10 cellular contexts compared by ENCODE assay signal in the genomic region with DNA sequence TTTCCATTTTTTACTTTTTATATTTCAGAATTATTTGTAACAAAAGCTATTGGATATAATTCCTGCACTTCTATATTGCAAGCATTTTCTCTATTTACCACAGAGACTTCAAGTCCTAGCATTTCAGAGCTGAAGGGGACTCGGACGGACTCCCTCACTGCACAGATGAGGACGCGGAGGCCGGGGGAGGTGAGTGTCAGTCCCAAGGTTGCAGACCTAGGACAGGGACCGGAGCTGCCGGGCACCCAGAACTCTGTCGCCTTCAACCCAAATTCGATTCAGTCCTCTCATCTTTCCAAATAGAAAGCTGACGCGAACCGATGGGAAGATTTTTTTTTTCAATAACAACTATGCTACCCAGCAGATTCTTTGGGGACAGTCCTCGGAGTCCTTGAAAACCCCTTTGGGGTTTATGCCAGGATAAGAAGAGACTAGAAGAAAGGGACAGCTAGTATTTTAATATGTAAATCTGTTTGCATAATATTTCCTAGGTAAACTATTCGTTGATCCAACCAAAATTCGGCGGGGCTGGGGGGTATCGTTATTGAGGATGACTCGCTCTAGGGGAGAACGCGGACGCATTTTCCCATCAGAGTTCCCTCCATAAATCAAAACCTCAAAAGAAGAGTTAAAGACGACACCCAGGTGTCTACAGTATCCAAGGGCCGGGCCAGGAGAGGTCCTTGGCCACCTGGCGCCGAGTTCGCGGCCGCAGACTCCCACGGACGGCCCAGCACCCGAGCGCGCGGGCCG. TPM values are rescaled to one million over a fixed set of nuclear protein-coding genes. Genes with fewer than 3 reads are reported as not detected.
DNase-seq lines count a peak whose midpoint lies in the region; ATAC-seq and TF ChIP-seq lines count a peak whose summit lies in the region.
"Had no signal": no experiment of that assay in that cellular context is flagged by ENCODE, and none has a peak within 500 bp of the region (broad histone marks: within the 10 kb centered on the region; RNA-seq: fewer than 3 reads in every experiment).

No MANE protein-coding gene starts in this region.

- H3K4me3 ChIP-seq in liver (ENCODE audit: low read depth in 1 of 3, low read length in 3 of 3) (peak overlapping the region in 2 of 3 donors; percentile 32 to 56), thoracic aorta (peak overlapping the region; percentile 69)

- DNase-seq in activated T-cell treated with anti-CD3 and anti-CD28 coated beads, Interleukin-2, amount 50 U/mL, for 4 hours, result no peak
- DNase-seq in activated T-cell treated with anti-CD3 and anti-CD28 coated beads, Interleukin-2, amount 50 U/mL, for 1 hour, result no peak
- DNase-seq in thoracic aorta (ENCODE audit: low spot score) (no peak), NCI-H510A (lab: John Stamatoyannopoulos, UW) (no peak), NCI-H345 (lab: John Stamatoyannopoulos, UW) (no peak), NCI-H748 treated with DMSO at 0.1 percent for 48 hours (lab: John Stamatoyannopoulos, UW) (no peak)

- no peaks in the 10 kb centered on the region for H3K36me3 Mint-ChIP-seq in activated T-cell treated with anti-CD3 and anti-CD28 coated beads, Interleukin-2, amount 50 U/mL, for 4 hours (ENCODE audit: insufficient read depth)
- no peaks in the 10 kb centered on the region for H3K36me3 Mint-ChIP-seq in activated naive CD8-positive, alpha-beta T cell

- H3K9ac ChIP-seq in liver (ENCODE audit: low read depth in 1 of 2, low read length in 2 of 2), result no peak overlapping the region

- H3K9me3 ChIP-seq in liver (ENCODE audit: control insufficient read depth in 4 of 4, low read length in 3 of 4) (peaks cover 0 to 4% (median 3%) of the 10 kb centered on the region in 4 donors), thoracic aorta (peaks cover 3% of the 10 kb centered on the region)

- TF ChIP-seq CTCF in liver (IDR thresholded peaks at IDR 0.05; ENCODE audit: low read depth, low read length, missing input control) (no peak), thoracic aorta (IDR thresholded peaks at IDR 0.05) (no peak)

- H3K36me3 ChIP-seq in liver (ENCODE audit: control insufficient read depth in 4 of 4, insufficient read depth in 3 of 4, low read depth in 1 of 4, low read length in 3 of 4) (no peaks in the 10 kb centered on the region), thoracic aorta (no peaks in the 10 kb centered on the region)

- H3K9me3 Mint-ChIP-seq in activated T-cell treated with anti-CD3 and anti-CD28 coated beads, Interleukin-2, amount 50 U/mL, for 4 hours, result no peaks in the 10 kb centered on the region
- no peaks in the 10 kb centered on the region for H3K9me3 Mint-ChIP-seq in activated naive CD8-positive, alpha-beta T cell (ENCODE audit: low read depth)

- H3K4me1 ChIP-seq in liver (ENCODE audit: control insufficient read depth in 4 of 4, insufficient read depth in 4 of 4, low read length in 3 of 4) (peaks cover 12 to 15% (median 14%) of the 10 kb centered on the region in 4 donors), thoracic aorta (ENCODE audit: control insufficient read depth in 1 of 2, low read depth in 2 of 2) (peaks cover 5 to 17% of the 10 kb centered on the region in 2 donors)

- H3K27ac ChIP-seq in liver (ENCODE audit: low read depth in 1 of 2, low read length in 2 of 2), result no peak overlapping the region
- no peak overlapping the region for H3K27ac ChIP-seq in thoracic aorta

- ATAC-seq in activated T-cell treated with anti-CD3 and anti-CD28 coated beads, Interleukin-2, amount 50 U/mL, for 4 hours, result no peak
- ATAC-seq in thoracic aorta (ENCODE audit: insufficient number of reproducible peaks, low FRiP score, low read depth), result no peak

- peak overlapping the region; percentile 56 for H3K4me3 Mint-ChIP-seq in activated T-cell treated with anti-CD3 and anti-CD28 coated beads, Interleukin-2, amount 50 U/mL, for 4 hours
- H3K4me3 Mint-ChIP-seq in activated naive CD8-positive, alpha-beta T cell, result peak overlapping the region; percentile 83

- peaks cover 9% of the 10 kb centered on the region for H3K4me1 Mint-ChIP-seq in activated T-cell treated with anti-CD3 and anti-CD28 coated beads, Interleukin-2, amount 50 U/mL, for 4 hours (ENCODE audit: low read depth)
- peaks cover 9% of the 10 kb centered on the region for H3K4me1 Mint-ChIP-seq in activated naive CD8-positive, alpha-beta T cell (ENCODE audit: low read depth)

- 11% methylated on average over 35 of the region's 35 CpGs for whole genome bisulfite sequencing in liver

- H3K27ac Mint-ChIP-seq in activated naive CD8-positive, alpha-beta T cell, result no peak overlapping the region

- peaks cover 50% of the 10 kb centered on the region for H3K27me3 Mint-ChIP-seq in activated T-cell treated with anti-CD3 and anti-CD28 coated beads, Interleukin-2, amount 50 U/mL, for 4 hours (ENCODE audit: low read depth)
- peaks cover 30% of the 10 kb centered on the region for H3K27me3 Mint-ChIP-seq in activated naive CD8-positive, alpha-beta T cell

- H3K27me3 ChIP-seq in liver (ENCODE audit: control insufficient read depth in 4 of 4, insufficient read depth in 4 of 4, low read length in 3 of 4) (peaks cover 0 to 15% (median 10%) of the 10 kb centered on the region in 4 donors), thoracic aorta (replicated peaks; ENCODE audit: insufficient read depth) (peaks cover 18% of the 10 kb centered on the region)

- TF ChIP-seq RAD21 in liver (IDR thresholded peaks at IDR 0.05), result no peak

TF ChIP-seq in liver, 16 proteins besides CTCF, POLR2A, EP300 and RAD21:
- TF ChIP-seq, protein P1, sequence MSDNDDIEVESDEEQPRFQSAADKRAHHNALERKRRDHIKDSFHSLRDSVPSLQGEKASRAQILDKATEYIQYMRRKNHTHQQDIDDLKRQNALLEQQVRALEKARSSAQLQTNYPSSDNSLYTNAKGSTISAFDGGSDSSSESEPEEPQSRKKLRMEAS (IDR thresholded peaks at IDR 0.05), result no peak
- no peak for TF ChIP-seq YY1 (IDR thresholded peaks at IDR 0.05)
- no peak for TF ChIP-seq HNF4A (conservative IDR thresholded peaks at IDR 0.05)
- TF ChIP-seq EGR1 (IDR thresholded peaks at IDR 0.05; ENCODE audit: low read depth in 2 of 2), result no peak

RNA-seq across cellular contexts. Expression of a gene that starts 0.8 kb away (rescaled TPM):
- under 1 TPM in 2 of 3 donors, not detected in 1; 0.08 to 0.11 TPM for total RNA-seq in activated T-cell treated with anti-CD3 and anti-CD28 coated beads, Interleukin-2, amount 50 U/mL, for 4 hours
- total RNA-seq in liver (under 1 TPM; 0.67 to 0.84 TPM), thoracic aorta (1 to 10 TPM in 1 of 2 donors, under 1 TPM in 1; 0.81 to 1.1 TPM)
- polyA plus RNA-seq in liver, result under 1 TPM; 0.14 to 0.16 TPM
- total RNA-seq: RPMI7951 had no signal
- polyA plus RNA-seq: BJ had no signal

RNA-seq across cellular contexts. Expression of a gene that starts 38.8 kb away (rescaled TPM):
- 10 to 100 TPM; 23.0 to 26.2 (median 26.1) TPM for total RNA-seq in activated T-cell treated with anti-CD3 and anti-CD28 coated beads, Interleukin-2, amount 50 U/mL, for 4 hours
- total RNA-seq in liver, result 10 to 100 TPM; 13.1 to 22.8 TPM
- 10 to 100 TPM in 1 of 2 donors, 1 to 10 TPM in 1; 2.9 to 10.2 TPM for polyA plus RNA-seq in liver
- 10 to 100 TPM; 33.3 to 45.3 TPM for total RNA-seq in thoracic aorta
